ENCODE assay signal across 8 cellular contexts in genomic region chr11:32090774-32091370, GRCh38. TPM values are rescaled to one million over a fixed set of nuclear protein-coding genes. Genes with fewer than 3 reads are reported as not detected.
DNase-seq lines count a peak whose midpoint lies in the region; ATAC-seq, FAIRE-seq and TF ChIP-seq lines count a peak whose summit lies in the region.

Gene RCN1, plus strand, starts transcription at chr11:32091074. Its CDS starts 123 bp downstream, at chr11:32091197.

- peak; percentile 63 for TF ChIP-seq POLR2A in A549 (IDR thresholded peaks at IDR 0.05; ENCODE audit: low read length)

- peak within 1 kb of the TSS; percentile 67 for H3K27ac Mint-ChIP-seq in memory B cell

- no peaks in the 10 kb centered on the region for H3K36me3 Mint-ChIP-seq in memory B cell

- CTCF ChIA-PET in A549 (lab: Yijun Ruan, JAX): no interaction called here
- CTCF ChIA-PET in activated CD8-positive, alpha-beta memory T cell treated with anti-CD3 and anti-CD28 coated beads for 36 hours (lab: Charles Lee): interaction anchor here (1.6 kb wide), 1 partner anchor 85 kb away, joined by 5 read pairs; no protein-coding TSS in a partner anchor

- no peaks in the 10 kb centered on the region for H3K36me3 ChIP-seq in endocrine pancreas (ENCODE audit: control insufficient read depth, insufficient read depth, low read length)

- TF ChIP-seq CTCF in A549 (IDR thresholded peaks at IDR 0.05): no peak

- ATAC-seq in A549 (peak; percentile 84 to 93), HG02943 (IDR thresholded peaks at IDR 0.05; ENCODE audit: low read depth, unreplicated experiment) (peak; percentile 43), memory B cell (ENCODE audit: low read depth) (peak; percentile 54)

- no peak for TF ChIP-seq EP300 in A549 (IDR thresholded peaks at IDR 0.05)

- DNase-seq in A549 (ENCODE audit: low read depth in 1 of 2, low spot score in 1 of 2) (peak; percentile 57 to 66), GM18507 (ENCODE audit: extremely low spot score, insufficient read length, low read depth) (peak; percentile 35), NCI-H446 (lab: John Stamatoyannopoulos, UW) (peak; percentile 23 to 84), memory B cell (ENCODE audit: low spot score in 2 of 2) (peak in 1 of 2 donors; percentile 1)
- peak; percentile 18 to 36 for DNase-seq in stimulated activated CD8-positive, alpha-beta memory T cell treated with anti-CD3 and anti-CD28 coated beads, Interleukin-2, amount 100 ng/mL, for 48 hours (ENCODE audit: low read depth in 2 of 2)

- H3K4me3 ChIP-seq in A549 (peak within 1 kb of the TSS; percentile 73), endocrine pancreas (ENCODE audit: control insufficient read depth, insufficient read depth, low read length) (peak within 1 kb of the TSS; percentile 74)

- peaks cover 26% of the 10 kb centered on the region for H3K4me1 ChIP-seq in A549
- H3K4me1 ChIP-seq in endocrine pancreas (ENCODE audit: control insufficient read depth, insufficient read depth, low read length): no peaks in the 10 kb centered on the region

- peaks cover 8% of the 10 kb centered on the region for H3K27me3 Mint-ChIP-seq in memory B cell

- peak within 1 kb of the TSS; percentile 94 for H3K4me2 ChIP-seq in A549

- TF ChIP-seq RAD21 in A549 (conservative IDR thresholded peaks at IDR 0.05 in 1 of 2, IDR thresholded peaks at IDR 0.05 in 1 of 2): no peak

- POLR2A ChIA-PET in A549 (lab: Yijun Ruan, JAX): interaction anchor here (0.6 to 2.2 kb wide), 9 partner anchors 9 to 831 kb away, joined by 3 to 7 read pairs (median 3); no protein-coding TSS in a partner anchor
- POLR2A ChIA-PET in activated CD8-positive, alpha-beta memory T cell treated with anti-CD3 and anti-CD28 coated beads for 36 hours (lab: Charles Lee): interaction anchor here (0.6 to 1.0 kb wide), 3 partner anchors 16 to 721 kb away, joined by 3 to 6 read pairs (median 3); partner anchors contain the start of genes DCDC1 and DNAJC24

- H3K4me1 Mint-ChIP-seq in memory B cell: peaks cover 15% of the 10 kb centered on the region

- H3K9me3 Mint-ChIP-seq in memory B cell: no peaks in the 10 kb centered on the region

- WGBS in A549 (ENCODE audit: missing lambda C conversion rate): 1% methylated on average over 10 of the region's 69 CpGs

- no peak for FAIRE-seq in A549 (lab: Jason Lieb, UNC)
- FAIRE-seq in GM18507 (lab: Jason Lieb, UNC): peak; percentile 31

- H3K27me3 ChIP-seq in endocrine pancreas (ENCODE audit: control insufficient read depth, insufficient read depth, low read length): no peaks in the 10 kb centered on the region

- H3K9me3 ChIP-seq in A549 (no peaks in the 10 kb centered on the region), endocrine pancreas (ENCODE audit: control insufficient read depth, low read length) (no peaks in the 10 kb centered on the region)

- peak within 1 kb of the TSS; percentile 88 for H3K9ac ChIP-seq in endocrine pancreas (ENCODE audit: control insufficient read depth, insufficient read depth, low read length)

- H3K27ac ChIP-seq in A549: peak within 1 kb of the TSS; percentile 97 to 100

- H3K4me3 Mint-ChIP-seq in memory B cell: peak within 1 kb of the TSS; percentile 91

TF ChIP-seq in A549, 52 proteins besides CTCF, POLR2A, EP300 and RAD21:
- TF ChIP-seq JUN (IDR thresholded peaks at IDR 0.05) (peak in 1 of 2 experiments; percentile 55; a peak in 2 of 5 replicates), MAX (IDR thresholded peaks at IDR 0.05) (0 out of 2 replicates have a peak, but pooled peaks have one; percentile 16), FOSB (CRISPR knock-in tag; IDR thresholded peaks at IDR 0.05) (no peak), BCL3 (IDR thresholded peaks at IDR 0.05) (peak; percentile 45; the same call in 1 of the 3 replicates), PHF8 (IDR thresholded peaks at IDR 0.05; ENCODE audit: borderline replicate concordance, low read depth) (peak; percentile 85; the same call in 1 of the 2 replicates), EHMT2 (IDR thresholded peaks at IDR 0.05; ENCODE audit: low read depth) (no peak), HOXA7 (CRISPR knock-in tag; IDR thresholded peaks at IDR 0.05) (no peak)

RNA-seq across cellular contexts. Expression of gene RCN1, which starts in this region (rescaled TPM):
- 158 and 234 TPM in 2 replicates for polyA plus RNA-seq in A549 (2011; rRNA removed)
- 50.1 and 51.0 TPM in 2 replicates for polyA plus RNA-seq in A549 (2012; cell fraction: cytosol; rRNA removed)
- 48.3 and 51.6 TPM in 2 replicates for polyA plus RNA-seq in A549 (2012; cell fraction: nucleus; rRNA removed)
- polyA plus RNA-seq in A549 (2017; fragmentation: RNase III; extraction: RNeasy Plus Mini Kit Qiagen cat#74134 plus additional on column Dnase treatment): 182 to 199 TPM (median 191 TPM) in 3 replicates
- polyA minus RNA-seq in A549 (2011; rRNA and poly(A)+ RNA removed): 58.5 and 59.9 TPM in 2 replicates
- 10 to 100 TPM; 35.3 to 37.9 TPM for total RNA-seq in activated CD8-positive, alpha-beta memory T cell treated with anti-CD3 and anti-CD28 coated beads for 36 hours
